28 cellular contexts compared by ENCODE assay signal in genomic region chr3:23837691-23838090, GRCh38. TPM values are rescaled to one million over a fixed set of nuclear protein-coding genes. Genes with fewer than 3 reads are reported as not detected.
DNase-seq lines count a peak whose midpoint lies in the region; ATAC-seq, FAIRE-seq and TF ChIP-seq lines count a peak whose summit lies in the region.
"Had no signal": no experiment of that assay in that cellular context is flagged by ENCODE, and none has a peak within 500 bp of the region (broad histone marks: within the 10 kb centered on the region; RNA-seq: fewer than 3 reads in every experiment).

No MANE protein-coding gene starts in this region.

- DNase-seq in H54 (ENCODE audit: insufficient read length, low spot score) (no peak), activated gamma-delta T cell (lab: John Stamatoyannopoulos, UW) (no peak), psoas muscle (no peak), SW480 (ENCODE audit: low spot score) (no peak), 8988T (no peak)
- DNase-seq in stimulated activated naive B cell treated with anti-CD40 and anti-IgM and Interleukin-4, amounts not matched to agents 10 μg/mL and 1 μg/mL and 100 μg/mL, for 72 hours: no peak
- DNase-seq: activated CD4-positive, alpha-beta memory T cell treated with anti-CD3 and anti-CD28 coated beads, Interleukin-2, amount 10 ng/mL, durations not matched to agents 7 days and 5 days; activated CD4-positive, CD25-positive, alpha-beta regulatory T cell; activated naive CD8-positive, alpha-beta T cell treated with anti-CD3 and anti-CD28 coated beads for 36 hours; CD4-positive, CD25-positive, alpha-beta regulatory T cell; central memory CD4-positive, alpha-beta T cell; H9; MM.1S; naive thymus-derived CD8-positive, alpha-beta T cell; NCI-H1417; NCI-H2081 treated with DMSO at 0.1 percent for 48 hours; NCI-H446; occipital lobe; SHP77; stimulated activated CD4-positive, alpha-beta T cell treated with anti-CD3 and anti-CD28 coated beads, Interleukin-1b, Interleukin-23, amount 100 ng/mL, for 48 hours; upper lobe of right lung had no signal

- 84 to 88% (median 88%) methylated on average over 1 of the region's 1 CpG for WGBS in psoas muscle, 3 donors

- peak; percentile 46 for ATAC-seq in GM18868 (IDR thresholded peaks at IDR 0.05; ENCODE audit: unreplicated experiment)
- ATAC-seq in HG03175 (IDR thresholded peaks at IDR 0.05; ENCODE audit: unreplicated experiment): peak; percentile 50
- ATAC-seq in stimulated activated naive B cell treated with anti-CD40 and anti-IgM and Interleukin-4, amounts not matched to agents 10 μg/mL and 1 μg/mL and 100 μg/mL, for 72 hours (replicated peaks): peak; percentile 52 to 64
- ATAC-seq in psoas muscle: no peak
- ATAC-seq: K562; naive thymus-derived CD8-positive, alpha-beta T cell; upper lobe of right lung had no signal

- no peaks in the 10 kb centered on the region for H3K36me3 ChIP-seq in psoas muscle (ENCODE audit: insufficient read depth in 1 of 2, low read depth in 1 of 2)
- H3K36me3 ChIP-seq: upper lobe of right lung had no signal

- H3K9me3 Mint-ChIP-seq in stimulated activated naive B cell treated with anti-CD40 and anti-IgM and Interleukin-4, amounts not matched to agents 10 μg/mL and 1 μg/mL and 100 μg/mL, for 72 hours: no peaks in the 10 kb centered on the region
- H3K9me3 Mint-ChIP-seq: activated CD4-positive, alpha-beta memory T cell treated with anti-CD3 and anti-CD28 coated beads, Interleukin-2, amount 10 ng/mL, durations not matched to agents 7 days and 5 days; activated naive CD8-positive, alpha-beta T cell treated with anti-CD3 and anti-CD28 coated beads for 36 hours; CD4-positive, CD25-positive, alpha-beta regulatory T cell; H9; mesothelial cell of epicardium; naive thymus-derived CD8-positive, alpha-beta T cell had no signal

- H3K9me3 ChIP-seq in psoas muscle: no peaks in the 10 kb centered on the region
- H3K9me3 ChIP-seq: upper lobe of right lung had no signal

- no peak overlapping the region for H3K27ac Mint-ChIP-seq in stimulated activated naive B cell treated with anti-CD40 and anti-IgM and Interleukin-4, amounts not matched to agents 10 μg/mL and 1 μg/mL and 100 μg/mL, for 72 hours
- H3K27ac Mint-ChIP-seq: activated CD4-positive, alpha-beta memory T cell treated with anti-CD3 and anti-CD28 coated beads, Interleukin-2, amount 10 ng/mL, durations not matched to agents 7 days and 5 days; activated naive CD8-positive, alpha-beta T cell treated with anti-CD3 and anti-CD28 coated beads for 36 hours; mesothelial cell of epicardium had no signal

- TF ChIP-seq POLR2A in H54 (IDR thresholded peaks at IDR 0.05; ENCODE audit: low read depth, low read length): no peak

- H3K27me3 Mint-ChIP-seq in stimulated activated naive B cell treated with anti-CD40 and anti-IgM and Interleukin-4, amounts not matched to agents 10 μg/mL and 1 μg/mL and 100 μg/mL, for 72 hours: no peaks in the 10 kb centered on the region
- H3K27me3 Mint-ChIP-seq: activated CD4-positive, alpha-beta memory T cell treated with anti-CD3 and anti-CD28 coated beads, Interleukin-2, amount 10 ng/mL, durations not matched to agents 7 days and 5 days; activated naive CD8-positive, alpha-beta T cell treated with anti-CD3 and anti-CD28 coated beads for 36 hours; CD4-positive, CD25-positive, alpha-beta regulatory T cell; naive thymus-derived CD8-positive, alpha-beta T cell had no signal

- H3K27ac ChIP-seq in psoas muscle: no peak overlapping the region
- H3K27ac ChIP-seq: upper lobe of right lung had no signal

- peaks cover 26 to 55% of the 10 kb centered on the region in 2 donors for H3K4me1 Mint-ChIP-seq in stimulated activated naive B cell treated with anti-CD40 and anti-IgM and Interleukin-4, amounts not matched to agents 10 μg/mL and 1 μg/mL and 100 μg/mL, for 72 hours
- H3K4me1 Mint-ChIP-seq: activated CD4-positive, alpha-beta memory T cell treated with anti-CD3 and anti-CD28 coated beads, Interleukin-2, amount 10 ng/mL, durations not matched to agents 7 days and 5 days had no signal

- H3K4me1 ChIP-seq in psoas muscle: peaks cover 68% of the 10 kb centered on the region

- no peak overlapping the region for H3K4me3 ChIP-seq in psoas muscle
- H3K4me3 ChIP-seq: K562, upper lobe of right lung had no signal

- H3K4me3 Mint-ChIP-seq in stimulated activated naive B cell treated with anti-CD40 and anti-IgM and Interleukin-4, amounts not matched to agents 10 μg/mL and 1 μg/mL and 100 μg/mL, for 72 hours: no peak overlapping the region
- H3K4me3 Mint-ChIP-seq: activated CD4-positive, alpha-beta memory T cell treated with anti-CD3 and anti-CD28 coated beads, Interleukin-2, amount 10 ng/mL, durations not matched to agents 7 days and 5 days; activated naive CD8-positive, alpha-beta T cell treated with anti-CD3 and anti-CD28 coated beads for 36 hours; CD4-positive, CD25-positive, alpha-beta regulatory T cell; H9; mesothelial cell of epicardium; naive thymus-derived CD8-positive, alpha-beta T cell had no signal

- TF ChIP-seq CTCF in psoas muscle (IDR thresholded peaks at IDR 0.05): no peak

- no peaks in the 10 kb centered on the region for H3K27me3 ChIP-seq in psoas muscle (ENCODE audit: insufficient read depth in 3 of 3, low read length in 2 of 3)
- H3K27me3 ChIP-seq: upper lobe of right lung had no signal

- intact Hi-C loops in psoas muscle (cut with DNase I): no loop called here

- FAIRE-seq in H54 (lab: Jason Lieb, UNC): peak; percentile 33
- FAIRE-seq: astrocyte, D721Med, islet of Langerhans, K562 had no signal

- peaks cover 1 to 8% of the 10 kb centered on the region in 2 donors for H3K36me3 Mint-ChIP-seq in stimulated activated naive B cell treated with anti-CD40 and anti-IgM and Interleukin-4, amounts not matched to agents 10 μg/mL and 1 μg/mL and 100 μg/mL, for 72 hours
- H3K36me3 Mint-ChIP-seq: activated naive CD8-positive, alpha-beta T cell treated with anti-CD3 and anti-CD28 coated beads for 36 hours had no signal

RNA-seq across cellular contexts. Expression of gene UBE2E1, which starts 31.9 kb away (rescaled TPM):
- total RNA-seq in psoas muscle: 100 to 1,000 TPM in 1 of 4 donors, 10 to 100 TPM in 3; 54.1 to 112 (median 90.1) TPM
- 10 to 100 TPM; 66.3 to 86.5 (median 66.6) TPM for polyA plus RNA-seq in psoas muscle

Comparison
In these comparisons a context has a peak if more than half of its experiments do, and no peak if none do; other contexts are left out.
1. ATAC-seq: peak in GM18868 (single experiment), HG03175 (single experiment) and stimulated activated naive B cell treated with anti-CD40 and anti-IgM and Interleukin-4, amounts not matched to agents 10 μg/mL and 1 μg/mL and 100 μg/mL, for 72 hours (2 of 2); none in psoas muscle (0 of 4).